Comparison of ENCODE assay signal across 1 cellular context in genomic region chr4:143348233-143349077, GRCh38.
A peak's percentile ranks its signal among the peaks of the same experiment; 100 is the strongest.
TF ChIP-seq lines count a peak whose summit lies in the region.

No MANE protein-coding gene starts in this region.

TF ChIP-seq in K562, 482 proteins besides CTCF, POLR2A, EP300 and RAD21 (continued from another document):
- TF ChIP-seq, protein P1, sequence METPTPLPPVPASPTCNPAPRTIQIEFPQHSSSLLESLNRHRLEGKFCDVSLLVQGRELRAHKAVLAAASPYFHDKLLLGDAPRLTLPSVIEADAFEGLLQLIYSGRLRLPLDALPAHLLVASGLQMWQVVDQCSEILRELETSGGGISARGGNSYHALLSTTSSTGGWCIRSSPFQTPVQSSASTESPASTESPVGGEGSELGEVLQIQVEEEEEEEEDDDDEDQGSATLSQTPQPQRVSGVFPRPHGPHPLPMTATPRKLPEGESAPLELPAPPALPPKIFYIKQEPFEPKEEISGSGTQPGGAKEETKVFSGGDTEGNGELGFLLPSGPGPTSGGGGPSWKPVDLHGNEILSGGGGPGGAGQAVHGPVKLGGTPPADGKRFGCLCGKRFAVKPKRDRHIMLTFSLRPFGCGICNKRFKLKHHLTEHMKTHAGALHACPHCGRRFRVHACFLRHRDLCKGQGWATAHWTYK (CRISPR knock-in tag; IDR thresholded peaks at IDR 0.05) = peak; percentile 36; the same call in 1 of the 2 replicates
- TF ChIP-seq ESRRA (IDR thresholded peaks at IDR 0.05; ENCODE audit: borderline replicate concordance, low read depth) (no peak), CXXC5 (CRISPR knock-in tag; IDR thresholded peaks at IDR 0.05) (peak; percentile 43; the same call in 1 of the 2 replicates), NFE2 (IDR thresholded peaks at IDR 0.05; ENCODE audit: low read depth) (peak; percentile 39; the same call in 1 of the 2 replicates), NRF1 (conservative IDR thresholded peaks at IDR 0.05 in 1 of 2, IDR thresholded peaks at IDR 0.05 in 1 of 2) (peak in 1 of 2 experiments; percentile 8; a peak in 1 of 4 replicates), MBD2 (IDR thresholded peaks at IDR 0.05; ENCODE audit: borderline replicate concordance, low read depth) (peak; percentile 45; the same call in 1 of the 2 replicates), L3MBTL2 (IDR thresholded peaks at IDR 0.05) (peak; percentile 45), CBFA2T2 (conservative IDR thresholded peaks at IDR 0.05) (peak; percentile 77), MCM2 (IDR thresholded peaks at IDR 0.05; ENCODE audit: low read depth) (no peak), IRF9 (tag; IDR thresholded peaks at IDR 0.05) (no peak), TRIM28 (IDR thresholded peaks at IDR 0.05) (no peak), ZNF830 (CRISPR knock-in tag; IDR thresholded peaks at IDR 0.05) (no peak), KDM5B (IDR thresholded peaks at IDR 0.05; ENCODE audit: insufficient replicate concordance, low read depth, low read length) (no peak), ZNF583 (CRISPR knock-in tag; IDR thresholded peaks at IDR 0.05) (no peak), POLR3A (IDR thresholded peaks at IDR 0.05; ENCODE audit: borderline replicate concordance, extremely low read depth, insufficient read depth, insufficient read length) (no peak), RCOR1 (IDR thresholded peaks at IDR 0.05; ENCODE audit: borderline replicate concordance in 1 of 2, low read depth in 2 of 2, low read length in 2 of 2) (peak in 1 of 2 experiments; percentile 74; a peak in 2 of 4 replicates), STAT5A (IDR thresholded peaks at IDR 0.05; ENCODE audit: borderline replicate concordance, low read length) (peak; percentile 70; the same call in 1 of the 2 replicates), ZEB2 (IDR thresholded peaks at IDR 0.05) (peak; percentile 50; the same call in 1 of the 2 replicates), PML (IDR thresholded peaks at IDR 0.05; ENCODE audit: low read length) (peak; percentile 55; the same call in 1 of the 2 replicates), TEAD4 (IDR thresholded peaks at IDR 0.05; ENCODE audit: low read length) (peak; percentile 85), TEAD4 (CRISPR knock-in tag; IDR thresholded peaks at IDR 0.05; ENCODE audit: borderline replicate concordance) (no peak), RBM25 (IDR thresholded peaks at IDR 0.05; ENCODE audit: low read depth, low read length, severe bottlenecking) (peak; percentile 63), JUND (IDR thresholded peaks at IDR 0.05; ENCODE audit: borderline replicate concordance, low read depth, low read length) (peak; percentile 11; the same call in 1 of the 2 replicates), JUND (tag; IDR thresholded peaks at IDR 0.05; ENCODE audit: borderline replicate concordance, low read depth, low read length) (no peak)
- TF ChIP-seq, protein P2, sequence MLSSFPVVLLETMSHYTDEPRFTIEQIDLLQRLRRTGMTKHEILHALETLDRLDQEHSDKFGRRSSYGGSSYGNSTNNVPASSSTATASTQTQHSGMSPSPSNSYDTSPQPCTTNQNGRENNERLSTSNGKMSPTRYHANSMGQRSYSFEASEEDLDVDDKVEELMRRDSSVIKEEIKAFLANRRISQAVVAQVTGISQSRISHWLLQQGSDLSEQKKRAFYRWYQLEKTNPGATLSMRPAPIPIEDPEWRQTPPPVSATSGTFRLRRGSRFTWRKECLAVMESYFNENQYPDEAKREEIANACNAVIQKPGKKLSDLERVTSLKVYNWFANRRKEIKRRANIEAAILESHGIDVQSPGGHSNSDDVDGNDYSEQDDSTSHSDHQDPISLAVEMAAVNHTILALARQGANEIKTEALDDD (IDR thresholded peaks at IDR 0.05) = peak; percentile 8; the same call in 1 of the 2 replicates
- TF ChIP-seq, protein P3, sequence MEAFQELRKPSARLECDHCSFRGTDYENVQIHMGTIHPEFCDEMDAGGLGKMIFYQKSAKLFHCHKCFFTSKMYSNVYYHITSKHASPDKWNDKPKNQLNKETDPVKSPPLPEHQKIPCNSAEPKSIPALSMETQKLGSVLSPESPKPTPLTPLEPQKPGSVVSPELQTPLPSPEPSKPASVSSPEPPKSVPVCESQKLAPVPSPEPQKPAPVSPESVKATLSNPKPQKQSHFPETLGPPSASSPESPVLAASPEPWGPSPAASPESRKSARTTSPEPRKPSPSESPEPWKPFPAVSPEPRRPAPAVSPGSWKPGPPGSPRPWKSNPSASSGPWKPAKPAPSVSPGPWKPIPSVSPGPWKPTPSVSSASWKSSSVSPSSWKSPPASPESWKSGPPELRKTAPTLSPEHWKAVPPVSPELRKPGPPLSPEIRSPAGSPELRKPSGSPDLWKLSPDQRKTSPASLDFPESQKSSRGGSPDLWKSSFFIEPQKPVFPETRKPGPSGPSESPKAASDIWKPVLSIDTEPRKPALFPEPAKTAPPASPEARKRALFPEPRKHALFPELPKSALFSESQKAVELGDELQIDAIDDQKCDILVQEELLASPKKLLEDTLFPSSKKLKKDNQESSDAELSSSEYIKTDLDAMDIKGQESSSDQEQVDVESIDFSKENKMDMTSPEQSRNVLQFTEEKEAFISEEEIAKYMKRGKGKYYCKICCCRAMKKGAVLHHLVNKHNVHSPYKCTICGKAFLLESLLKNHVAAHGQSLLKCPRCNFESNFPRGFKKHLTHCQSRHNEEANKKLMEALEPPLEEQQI (IDR thresholded peaks at IDR 0.05) = 0 out of 2 replicates have a peak, but pooled peaks have one; percentile 22
